Comparison of ENCODE assay signal across 24 cellular contexts in the genomic region with DNA sequence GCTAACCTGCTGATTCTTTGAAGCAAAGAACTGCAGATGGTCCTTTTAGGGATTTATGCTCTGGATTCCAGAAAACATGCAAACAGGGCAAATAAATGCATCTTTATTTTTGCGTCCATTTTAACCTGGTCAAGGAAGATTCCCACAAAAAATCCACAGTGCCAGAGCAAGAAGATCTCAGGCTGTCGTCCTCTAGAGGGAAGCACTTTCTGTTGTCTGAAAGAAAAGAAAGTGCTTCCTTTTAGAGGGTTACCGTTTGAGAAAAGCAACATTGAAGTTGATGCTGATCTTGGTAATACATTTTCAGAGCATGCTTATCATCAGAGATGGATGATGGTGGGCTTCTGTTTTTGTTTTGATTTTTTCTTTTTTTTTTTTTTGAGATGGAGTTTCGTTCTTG.
"Had no signal": no experiment of that assay in that cellular context is flagged by ENCODE, and none has a peak within 500 bp of the region (broad histone marks: within the 10 kb centered on the region; RNA-seq: fewer than 3 reads in every experiment).

No MANE protein-coding gene starts in this region.

- H3K27ac ChIP-seq: epithelial cell of prostate, gastrocnemius medialis, left lung, neutrophil, parathyroid adenoma, stomach, thyroid gland had no signal

- H3K4me1 ChIP-seq: gastrocnemius medialis, left lung, parathyroid adenoma, stomach, thyroid gland had no signal

- H3K4me1 Mint-ChIP-seq: naive thymus-derived CD8-positive, alpha-beta T cell had no signal

- H3K9me3 ChIP-seq: gastrocnemius medialis, left lung, neutrophil, thyroid gland had no signal

- H3K4me3 ChIP-seq: gastrocnemius medialis, left lung, smooth muscle cell, stomach, thyroid gland had no signal

- H3K27me3 Mint-ChIP-seq: naive thymus-derived CD8-positive, alpha-beta T cell; progenitor cell of endocrine pancreas had no signal

- H3K9ac ChIP-seq: parathyroid adenoma had no signal

- DNase-seq: cerebellar nuclear complex; cortex of kidney; effector CD4-positive, alpha-beta T cell; foreskin fibroblast; gastrocnemius medialis; head of caudate nucleus; kidney; left cardiac atrium; left lung; mesenchymal stem cell; naive thymus-derived CD8-positive, alpha-beta T cell; stimulated activated CD4-positive, alpha-beta T cell treated with anti-CD3 and anti-CD28 coated beads, Interleukin-12 subunit alpha, Interleukin-12 subunit beta, amount 100 ng/mL, for 4 hours; stimulated activated CD4-positive, alpha-beta T cell treated with anti-CD3 and anti-CD28 coated beads, Interleukin-1b, Interleukin-23, amount 100 ng/mL, for 48 hours; stimulated activated CD4-positive, alpha-beta T cell treated with anti-CD3 and anti-CD28 coated beads, Interleukin-4, amount 100 ng/mL, for 1 hour; stimulated activated CD8-positive, alpha-beta memory T cell treated with anti-CD3 and anti-CD28 coated beads, Interleukin-4, amount 100 ng/mL, for 48 hours; stimulated activated naive CD4-positive, alpha-beta T cell treated with Interleukin-2 at 50 U/mL for 16 hours; stomach; thyroid gland; trophoblast cell had no signal

- H3K4me3 Mint-ChIP-seq: naive thymus-derived CD8-positive, alpha-beta T cell had no signal

- H3K27ac Mint-ChIP-seq: naive thymus-derived CD8-positive, alpha-beta T cell; progenitor cell of endocrine pancreas had no signal

- H3K36me3 ChIP-seq: gastrocnemius medialis, left lung, neutrophil, stomach, thyroid gland had no signal

- H3K27me3 ChIP-seq: gastrocnemius medialis, left lung, neutrophil, stomach, thyroid gland had no signal
